ENCODE assay signal across 21 cellular contexts in genomic region chr16:296276-296675, GRCh38. TPM values are rescaled to one million over a fixed set of nuclear protein-coding genes. Genes with fewer than 3 reads are reported as not detected.
DNase-seq lines count a peak whose midpoint lies in the region; ATAC-seq, FAIRE-seq and TF ChIP-seq lines count a peak whose summit lies in the region.
"Had no signal": no experiment of that assay in that cellular context is flagged by ENCODE, and none has a peak within 500 bp of the region (broad histone marks: within the 10 kb centered on the region; RNA-seq: fewer than 3 reads in every experiment).

No MANE protein-coding gene starts in this region.

- TF ChIP-seq EP300 in HepG2 (IDR thresholded peaks at IDR 0.05; ENCODE audit: low read depth in 2 of 2, low read length in 2 of 2) (no peak), HepG2 (CRISPR knock-in tag; IDR thresholded peaks at IDR 0.05; ENCODE audit: borderline replicate concordance) (no peak)

- H3K27me3 ChIP-seq in HepG2 (ENCODE audit: control insufficient read depth in 1 of 2, insufficient read depth in 2 of 2, low read length in 2 of 2) (no peaks in the 10 kb centered on the region), right lobe of liver (no peaks in the 10 kb centered on the region), dorsolateral prefrontal cortex (no peaks in the 10 kb centered on the region)

- no TSS peak for BruUV-seq in HepG2 (replicated peaks; lab: Mats Ljungman, UMichigan)

- TF ChIP-seq POLR2A in HepG2 (IDR thresholded peaks at IDR 0.05; ENCODE audit: insufficient read depth in 1 of 2, low read depth in 2 of 2, low read length in 2 of 2) (no peak), right lobe of liver (IDR thresholded peaks at IDR 0.05) (no peak)

- intact Hi-C loops in HepG2 (cut with micrococcal nuclease; ENCODE audit: unreplicated experiment): no loop called here
- intact Hi-C loops in right lobe of liver (cut with DNase I): no loop called here
- intact Hi-C loops in dorsolateral prefrontal cortex (cut with DNase I): no loop called here

- H3K36me3 ChIP-seq in HepG2 (replicated peaks in 1 of 2; ENCODE audit: control insufficient read depth in 1 of 2, insufficient read depth in 2 of 2, low read length in 2 of 2) (peaks cover 14 to 40% of the 10 kb centered on the region in 2 experiments; a peak in 4 of 5 replicates), right lobe of liver (peaks cover 0 to 4% (median 0%) of the 10 kb centered on the region in 4 donors)

- H3K9me3 ChIP-seq in HepG2 (ENCODE audit: low read length) (no peaks in the 10 kb centered on the region), right lobe of liver (no peaks in the 10 kb centered on the region)

- TF ChIP-seq CTCF in HepG2 (CRISPR knock-in tag; IDR thresholded peaks at IDR 0.05) (no peak), right lobe of liver (IDR thresholded peaks at IDR 0.05) (no peak), dorsolateral prefrontal cortex (IDR thresholded peaks at IDR 0.05 in 54 of 56, conservative IDR thresholded peaks at IDR 0.05 in 2 of 56; ENCODE audit: low read depth in 1 of 56, partially characterized antibody in 56 of 56) (no peak)

- H3K4me2 ChIP-seq in HepG2 (ENCODE audit: low read depth, low read length): no peak overlapping the region

- POLR2A ChIA-PET in HepG2 (lab: Yijun Ruan, JAX): no interaction called here

- H3K9ac ChIP-seq in HepG2 (ENCODE audit: insufficient read depth, low read depth, low read length): no peak overlapping the region
- H3K9ac ChIP-seq: GM23248 had no signal

- no peak for FAIRE-seq in HepG2 (lab: Jason Lieb, UNC)
- FAIRE-seq: D721Med, G401.6, GM12891, H54 had no signal

- CTCF ChIA-PET in HepG2 (lab: Yijun Ruan, JAX; ENCODE audit: low intra/inter-chr PET ratio, low total read pairs): no interaction called here

- no peak; the same call in 2 of the 3 replicates for ATAC-seq in HepG2
- no peak for ATAC-seq in right lobe of liver
- no peak for ATAC-seq in HG03175 (IDR thresholded peaks at IDR 0.05; ENCODE audit: unreplicated experiment)
- ATAC-seq: HCT116 had no signal

- 100% methylated on average over 1 of the region's 14 CpGs for WGBS in HepG2 (ENCODE audit: low lambda C conversion rate)
- no CpG with 5 or more reads among the region's 14 CpGs for WGBS in right lobe of liver (ENCODE audit: insufficient coverage, low coverage, low lambda C conversion rate, missing lambda C conversion rate)

- no peak overlapping the region for H3K27ac ChIP-seq in HepG2 (ENCODE audit: extremely low read length, insufficient read depth, low read length)
- H3K27ac ChIP-seq in right lobe of liver: no peak overlapping the region
- peak overlapping the region in 30 of 59 donors; percentile 7 to 75 (median 44) for H3K27ac ChIP-seq in dorsolateral prefrontal cortex
- H3K27ac ChIP-seq: GM23248 had no signal

- H3K4me1 ChIP-seq in HepG2 (ENCODE audit: insufficient read depth, low read length) (no peaks in the 10 kb centered on the region), right lobe of liver (no peaks in the 10 kb centered on the region)

- in situ Hi-C loops in HepG2 (cut with HindIII; ENCODE audit: extremely low pct_ligation_motif_present, low pct_unique_long_range_greater_than_20kb): no loop called here

- no peaks in the 10 kb centered on the region for H4K20me1 ChIP-seq in HepG2 (ENCODE audit: insufficient read depth, low read length)

- no peaks in the 10 kb centered on the region for H3K79me2 ChIP-seq in HepG2 (ENCODE audit: insufficient read depth, low read length)

- no peak for TF ChIP-seq RAD21 in HepG2 (CRISPR knock-in tag; IDR thresholded peaks at IDR 0.05)

- H2AFZ ChIP-seq in HepG2 (ENCODE audit: low read length): no peak overlapping the region
- H2AFZ ChIP-seq: GM23248 had no signal

- DNase-seq in HepG2 (ENCODE audit: low spot score): no peak
- no peak for DNase-seq in right lobe of liver
- DNase-seq in dorsolateral prefrontal cortex: no peak
- no peak for DNase-seq in COLO668 (lab: John Stamatoyannopoulos, UW; ENCODE audit: unreplicated experiment)
- DNase-seq in activated T-cell treated with anti-CD3 and anti-CD28 coated beads for 4 hours: no peak
- DNase-seq: 8988T; AML-193; C1 segment of cervical spinal cord; CD4-positive, alpha-beta T cell; COR-L47; DMS153; DMS79 treated with DMSO at 0.1 percent for 48 hours; EL; GM23248 had no signal

- H3K4me3 ChIP-seq in HepG2 (replicated peaks in 1 of 3; ENCODE audit: insufficient read depth in 1 of 3, low read depth in 2 of 3, low read length in 3 of 3) (no peak overlapping the region), right lobe of liver (no peak overlapping the region), dorsolateral prefrontal cortex (no peak overlapping the region)
- H3K4me3 ChIP-seq: GM23248 had no signal

RNA-seq across cellular contexts. Expression of gene PDIA2, which starts 13.3 kb away (rescaled TPM):
- total RNA-seq in HepG2 (2016; rRNA removed; fragmentation: Illumina TruSeq; extraction: Trizol) (0.35 and 0.60 TPM in 2 replicates), right lobe of liver (not detected), dorsolateral prefrontal cortex (100 to 1,000 TPM in 4 of 120 experiments, 10 to 100 TPM in 116; 26.8 to 130 (median 56.6) TPM)
- total RNA-seq in HepG2 (2016; cell fraction: cytosol; rRNA removed; fragmentation: Illumina TruSeq; extraction: Trizol; ENCODE audit: low read depth): not detected in 2 replicates
- 0.50 TPM in 1 of 2 replicates, not detected in the other for total RNA-seq in HepG2 (2016; cell fraction: insoluble cytoplasmic fraction; rRNA removed; fragmentation: Illumina TruSeq; extraction: Trizol)
- not detected in 2 replicates for total RNA-seq in HepG2 (2016; cell fraction: membrane; rRNA removed; fragmentation: Illumina TruSeq; extraction: Trizol)
- 0.81 and 1.0 TPM in 2 replicates for total RNA-seq in HepG2 (2016; cell fraction: nucleus; rRNA removed; fragmentation: Illumina TruSeq; extraction: Trizol)
- polyA plus RNA-seq in HepG2 (2011; rRNA removed): 1.9 and 2.9 TPM in 2 replicates
- 1.2 and 1.4 TPM in 2 replicates for polyA plus RNA-seq in HepG2 (2011; cell fraction: cytosol; rRNA removed)
- 10.2 and 14.0 TPM in 2 replicates for polyA plus RNA-seq in HepG2 (2011; cell fraction: nucleus; rRNA removed)
- 0.63 and 1.1 TPM in 2 replicates for polyA plus RNA-seq in HepG2 (2012)
- not detected in 2 replicates for polyA plus RNA-seq in HepG2 (2016; cell fraction: cytosol; fragmentation: Illumina TruSeq; extraction: Trizol; ENCODE audit: low read depth)
- polyA plus RNA-seq in HepG2 (2016; cell fraction: insoluble cytoplasmic fraction; fragmentation: Illumina TruSeq; extraction: Trizol; ENCODE audit: low read depth): not detected in 2 replicates
- not detected in 2 replicates for polyA plus RNA-seq in HepG2 (2016; cell fraction: membrane; fragmentation: Illumina TruSeq; extraction: Trizol; ENCODE audit: low read depth)
- 1.8 and 2.1 TPM in 2 replicates for polyA plus RNA-seq in HepG2 (2016; cell fraction: nucleus; fragmentation: Illumina TruSeq; extraction: Trizol; ENCODE audit: insufficient read depth, low read depth)
- 1.3 TPM in 1 of 2 replicates, not detected in the other for polyA minus RNA-seq in HepG2 (2011; rRNA and poly(A)+ RNA removed; ENCODE audit: low replicate concordance)
- not detected in 2 replicates for polyA minus RNA-seq in HepG2 (2011; cell fraction: cytosol; rRNA and poly(A)+ RNA removed)
- 0.99 TPM in 1 of 2 replicates, not detected in the other for polyA minus RNA-seq in HepG2 (2011; cell fraction: nucleus; rRNA and poly(A)+ RNA removed)
- total RNA-seq: CD4-positive, alpha-beta T cell; GM23248 had no signal
- polyA plus RNA-seq: GM23248, IgD-negative memory B cell had no signal

RNA-seq across cellular contexts. Expression of gene ARHGDIG, which starts 15.9 kb away (rescaled TPM):
- 0.24 TPM in 1 of 2 replicates, not detected in the other for total RNA-seq in HepG2 (2016; rRNA removed; fragmentation: Illumina TruSeq; extraction: Trizol)
- total RNA-seq in HepG2 (2016; cell fraction: cytosol; rRNA removed; fragmentation: Illumina TruSeq; extraction: Trizol; ENCODE audit: low read depth): 0.26 and 0.61 TPM in 2 replicates
- total RNA-seq in HepG2 (2016; cell fraction: insoluble cytoplasmic fraction; rRNA removed; fragmentation: Illumina TruSeq; extraction: Trizol): 0.11 TPM in 1 of 2 replicates, not detected in the other
- 0.21 and 0.31 TPM in 2 replicates for total RNA-seq in HepG2 (2016; cell fraction: membrane; rRNA removed; fragmentation: Illumina TruSeq; extraction: Trizol)
- not detected in 2 replicates for total RNA-seq in HepG2 (2016; cell fraction: nucleus; rRNA removed; fragmentation: Illumina TruSeq; extraction: Trizol)
- 0.48 and 0.63 TPM in 2 replicates for polyA plus RNA-seq in HepG2 (2011; rRNA removed)
- polyA plus RNA-seq in HepG2 (2011; cell fraction: cytosol; rRNA removed): 0.33 and 0.58 TPM in 2 replicates
- polyA plus RNA-seq in HepG2 (2011; cell fraction: nucleus; rRNA removed): 3.2 and 3.7 TPM in 2 replicates
- polyA plus RNA-seq in HepG2 (2012): 0.17 and 0.36 TPM in 2 replicates
- polyA plus RNA-seq in HepG2 (2016; cell fraction: cytosol; fragmentation: Illumina TruSeq; extraction: Trizol; ENCODE audit: low read depth): 0.16 TPM in 1 of 2 replicates, not detected in the other
- not detected in 2 replicates for polyA plus RNA-seq in HepG2 (2016; cell fraction: insoluble cytoplasmic fraction; fragmentation: Illumina TruSeq; extraction: Trizol; ENCODE audit: low read depth)
- polyA plus RNA-seq in HepG2 (2016; cell fraction: membrane; fragmentation: Illumina TruSeq; extraction: Trizol; ENCODE audit: low read depth): not detected in 2 replicates
- polyA plus RNA-seq in HepG2 (2016; cell fraction: nucleus; fragmentation: Illumina TruSeq; extraction: Trizol; ENCODE audit: insufficient read depth, low read depth): not detected in 2 replicates
- polyA minus RNA-seq in HepG2 (2011; rRNA and poly(A)+ RNA removed; ENCODE audit: low replicate concordance): not detected in 2 replicates
- not detected in 2 replicates for polyA minus RNA-seq in HepG2 (2011; cell fraction: cytosol; rRNA and poly(A)+ RNA removed)
- 0.50 TPM in 1 of 2 replicates, not detected in the other for polyA minus RNA-seq in HepG2 (2011; cell fraction: nucleus; rRNA and poly(A)+ RNA removed)
- not detected for total RNA-seq in right lobe of liver
- 100 to 1,000 TPM in 114 of 120 experiments, 10 to 100 TPM in 6; 59.2 to 224 (median 146) TPM for total RNA-seq in dorsolateral prefrontal cortex
- polyA plus RNA-seq: IgD-negative memory B cell had no signal

RNA-seq across cellular contexts. Expression of gene RGS11, which starts 20.5 kb away (rescaled TPM):
- total RNA-seq in HepG2 (2016; rRNA removed; fragmentation: Illumina TruSeq; extraction: Trizol) (not detected in 2 replicates), right lobe of liver (1 to 10 TPM in 1 of 6 experiments, under 1 TPM in 5; 0.37 to 1.3 (median 0.80) TPM), dorsolateral prefrontal cortex (100 to 1,000 TPM in 11 of 120 experiments, 10 to 100 TPM in 109; 36.1 to 127 (median 67.0) TPM)
- not detected in 2 replicates for total RNA-seq in HepG2 (2016; cell fraction: cytosol; rRNA removed; fragmentation: Illumina TruSeq; extraction: Trizol; ENCODE audit: low read depth)
- total RNA-seq in HepG2 (2016; cell fraction: insoluble cytoplasmic fraction; rRNA removed; fragmentation: Illumina TruSeq; extraction: Trizol): not detected in 2 replicates
- not detected in 2 replicates for total RNA-seq in HepG2 (2016; cell fraction: membrane; rRNA removed; fragmentation: Illumina TruSeq; extraction: Trizol)
- not detected in 2 replicates for total RNA-seq in HepG2 (2016; cell fraction: nucleus; rRNA removed; fragmentation: Illumina TruSeq; extraction: Trizol)
- 0.11 and 0.24 TPM in 2 replicates for polyA plus RNA-seq in HepG2 (2011; rRNA removed)
- polyA plus RNA-seq in HepG2 (2011; cell fraction: cytosol; rRNA removed): 0.03 TPM in 2 replicates
- polyA plus RNA-seq in HepG2 (2011; cell fraction: nucleus; rRNA removed): 3.2 and 3.4 TPM in 2 replicates
- 0.09 TPM in 2 replicates for polyA plus RNA-seq in HepG2 (2012)
- not detected in 2 replicates for polyA plus RNA-seq in HepG2 (2016; cell fraction: cytosol; fragmentation: Illumina TruSeq; extraction: Trizol; ENCODE audit: low read depth)
- polyA plus RNA-seq in HepG2 (2016; cell fraction: insoluble cytoplasmic fraction; fragmentation: Illumina TruSeq; extraction: Trizol; ENCODE audit: low read depth): not detected in 2 replicates
- not detected in 2 replicates for polyA plus RNA-seq in HepG2 (2016; cell fraction: membrane; fragmentation: Illumina TruSeq; extraction: Trizol; ENCODE audit: low read depth)
- polyA plus RNA-seq in HepG2 (2016; cell fraction: nucleus; fragmentation: Illumina TruSeq; extraction: Trizol; ENCODE audit: insufficient read depth, low read depth): not detected in 2 replicates
- polyA minus RNA-seq in HepG2 (2011; rRNA and poly(A)+ RNA removed; ENCODE audit: low replicate concordance): not detected in 2 replicates
- polyA minus RNA-seq in HepG2 (2011; cell fraction: cytosol; rRNA and poly(A)+ RNA removed): not detected in 2 replicates
- polyA minus RNA-seq in HepG2 (2011; cell fraction: nucleus; rRNA and poly(A)+ RNA removed): 0.25 and 0.26 TPM in 2 replicates
- total RNA-seq: CD4-positive, alpha-beta T cell had no signal
- polyA plus RNA-seq: IgD-negative memory B cell had no signal

RNA-seq across cellular contexts. Expression of gene AXIN1, which starts 56.2 kb away (rescaled TPM):
- total RNA-seq in HepG2 (2016; rRNA removed; fragmentation: Illumina TruSeq; extraction: Trizol) (18.8 and 24.0 TPM in 2 replicates), right lobe of liver (10 to 100 TPM in 3 of 6 experiments, 1 to 10 TPM in 3; 5.5 to 17.4 (median 9.4) TPM), dorsolateral prefrontal cortex (10 to 100 TPM; 13.3 to 34.4 (median 19.8) TPM)
- 17.0 and 18.3 TPM in 2 replicates for total RNA-seq in HepG2 (2016; cell fraction: cytosol; rRNA removed; fragmentation: Illumina TruSeq; extraction: Trizol; ENCODE audit: low read depth)
- total RNA-seq in HepG2 (2016; cell fraction: insoluble cytoplasmic fraction; rRNA removed; fragmentation: Illumina TruSeq; extraction: Trizol): 14.2 and 23.9 TPM in 2 replicates
- 32.6 and 32.8 TPM in 2 replicates for total RNA-seq in HepG2 (2016; cell fraction: membrane; rRNA removed; fragmentation: Illumina TruSeq; extraction: Trizol)
- 14.9 and 17.5 TPM in 2 replicates for total RNA-seq in HepG2 (2016; cell fraction: nucleus; rRNA removed; fragmentation: Illumina TruSeq; extraction: Trizol)
- 26.0 and 28.5 TPM in 2 replicates for polyA plus RNA-seq in HepG2 (2011; rRNA removed)
- 37.0 and 44.7 TPM in 2 replicates for polyA plus RNA-seq in HepG2 (2011; cell fraction: cytosol; rRNA removed)
- 55.4 and 62.8 TPM in 2 replicates for polyA plus RNA-seq in HepG2 (2011; cell fraction: nucleus; rRNA removed)
- 28.4 and 30.4 TPM in 2 replicates for polyA plus RNA-seq in HepG2 (2012)
- polyA plus RNA-seq in HepG2 (2016; cell fraction: cytosol; fragmentation: Illumina TruSeq; extraction: Trizol; ENCODE audit: low read depth): 8.5 and 8.8 TPM in 2 replicates
- 19.0 and 24.8 TPM in 2 replicates for polyA plus RNA-seq in HepG2 (2016; cell fraction: insoluble cytoplasmic fraction; fragmentation: Illumina TruSeq; extraction: Trizol; ENCODE audit: low read depth)
- polyA plus RNA-seq in HepG2 (2016; cell fraction: membrane; fragmentation: Illumina TruSeq; extraction: Trizol; ENCODE audit: low read depth): 22.0 and 23.4 TPM in 2 replicates
- 30.6 and 31.6 TPM in 2 replicates for polyA plus RNA-seq in HepG2 (2016; cell fraction: nucleus; fragmentation: Illumina TruSeq; extraction: Trizol; ENCODE audit: insufficient read depth, low read depth)
- 10.4 and 24.0 TPM in 2 replicates for polyA minus RNA-seq in HepG2 (2011; rRNA and poly(A)+ RNA removed; ENCODE audit: low replicate concordance)
- polyA minus RNA-seq in HepG2 (2011; cell fraction: cytosol; rRNA and poly(A)+ RNA removed): 21.4 and 23.6 TPM in 2 replicates
- polyA minus RNA-seq in HepG2 (2011; cell fraction: nucleus; rRNA and poly(A)+ RNA removed): 14.3 and 15.7 TPM in 2 replicates

Comparison
In these comparisons a context has a peak if more than half of its experiments do, and no peak if none do; other contexts are left out.
1. H3K27ac ChIP-seq: peak in dorsolateral prefrontal cortex (30 of 59); none in HepG2 (single experiment) and right lobe of liver (0 of 3).
2. RNA of gene PDIA2, which starts 13.3 kb away (total RNA-seq): 26.8 to 130 TPM in dorsolateral prefrontal cortex; 0.35 to 1.0 TPM in HepG2 and not detected in right lobe of liver; every median in the first group is over 10 times any median in the second.
3. RNA of gene ARHGDIG, which starts 15.9 kb away (total RNA-seq): 59.2 to 224 TPM in dorsolateral prefrontal cortex; 0.11 to 0.61 TPM in HepG2 and not detected in right lobe of liver; every median in the first group is over 10 times any median in the second.
4. RNA of gene RGS11, which starts 20.5 kb away (total RNA-seq): 36.1 to 127 TPM in dorsolateral prefrontal cortex; 0.37 to 1.3 TPM in right lobe of liver and not detected in HepG2; every median in the first group is over 10 times any median in the second.